18 cellular contexts compared by ENCODE assay signal in genomic region chr3:107993771-107994170, GRCh38.
DNase-seq lines count a peak whose midpoint lies in the region; TF ChIP-seq lines count a peak whose summit lies in the region.
"Had no signal": no experiment of that assay in that cellular context is flagged by ENCODE, and none has a peak within 500 bp of the region (broad histone marks: within the 10 kb centered on the region; RNA-seq: fewer than 3 reads in every experiment).

No MANE protein-coding gene starts in this region.

- H3K56ac ChIP-seq in mesendoderm (ENCODE audit: low read length): no peak overlapping the region

- H3K4me3 Mint-ChIP-seq in nephron progenitor cell: no peak overlapping the region
- H3K4me3 Mint-ChIP-seq: naive thymus-derived CD4-positive, alpha-beta T cell had no signal

- no peak overlapping the region for H4K8ac ChIP-seq in mesendoderm (ENCODE audit: low read depth, low read length)

- H3K27me3 ChIP-seq in mammary epithelial cell (ENCODE audit: insufficient read depth, low read length): no peaks in the 10 kb centered on the region
- H3K27me3 ChIP-seq in breast epithelium: no peaks in the 10 kb centered on the region
- no peaks in the 10 kb centered on the region for H3K27me3 ChIP-seq in adipocyte (replicated peaks; ENCODE audit: control insufficient read depth, insufficient read depth, low read length)
- H3K27me3 ChIP-seq in suprapubic skin: no peaks in the 10 kb centered on the region
- no peaks in the 10 kb centered on the region for H3K27me3 ChIP-seq in mesendoderm (ENCODE audit: insufficient read depth, low read length, poor library complexity)
- H3K27me3 ChIP-seq: dorsolateral prefrontal cortex had no signal

- no peak for TF ChIP-seq EP300 in suprapubic skin (IDR thresholded peaks at IDR 0.05)

- H2BK120ac ChIP-seq in mesendoderm (ENCODE audit: low read depth, low read length): no peak overlapping the region

- dilution Hi-C loops in mammary epithelial cell (cut with HindIII; ENCODE audit: low sequenced_read_pairs): no loop called here

- no peak overlapping the region for H4K5ac ChIP-seq in mesendoderm (ENCODE audit: low read length)

- H3K4me1 ChIP-seq in mammary epithelial cell (ENCODE audit: insufficient read depth, low read length) (peaks cover 30% of the 10 kb centered on the region), breast epithelium (no peaks in the 10 kb centered on the region), adipocyte (ENCODE audit: control insufficient read depth, insufficient read depth, low read length) (peaks cover 17% of the 10 kb centered on the region), suprapubic skin (peaks cover 35% of the 10 kb centered on the region), mesendoderm (ENCODE audit: control insufficient read depth, low read depth, low read length) (no peaks in the 10 kb centered on the region)

- TF ChIP-seq POLR2A in breast epithelium (IDR thresholded peaks at IDR 0.05) (no peak), suprapubic skin (IDR thresholded peaks at IDR 0.05) (no peak)

- no peak overlapping the region for H2BK15ac ChIP-seq in mesendoderm (replicated peaks; ENCODE audit: low read depth)

- H3K4me2 ChIP-seq in mammary epithelial cell (ENCODE audit: insufficient read depth, low read depth, low read length) (peak overlapping the region; percentile 24), mesendoderm (ENCODE audit: low read length) (no peak overlapping the region)

- no peak overlapping the region for H3K4ac ChIP-seq in mesendoderm (ENCODE audit: low read depth, low read length)

- no TSS peak for BruUV-seq in mammary epithelial cell (replicated peaks; lab: Mats Ljungman, UMichigan)

- no peaks in the 10 kb centered on the region for H3K9me3 Mint-ChIP-seq in nephron progenitor cell

- 0% methylated on average over 1 of the region's 1 CpG for whole genome bisulfite sequencing in mammary epithelial cell (ENCODE audit: low coverage, missing lambda C conversion rate)
- 50% methylated on average over 1 of the region's 1 CpG for WGBS in suprapubic skin
- no CpG with 5 or more reads among the region's 1 CpG for WGBS in mesendoderm (ENCODE audit: extremely low coverage, insufficient coverage, low lambda C conversion rate)

- no peaks in the 10 kb centered on the region for H3K79me1 ChIP-seq in mesendoderm (ENCODE audit: low read length)

- no peaks in the 10 kb centered on the region for H3K36me3 Mint-ChIP-seq in nephron progenitor cell (ENCODE audit: low read depth)
- H3K36me3 Mint-ChIP-seq: naive thymus-derived CD4-positive, alpha-beta T cell had no signal

- H3K27ac ChIP-seq in mammary epithelial cell (ENCODE audit: insufficient read depth, low read depth, low read length): peak overlapping the region; percentile 31
- H3K27ac ChIP-seq in breast epithelium: no peak overlapping the region
- peak overlapping the region; percentile 54 for H3K27ac ChIP-seq in suprapubic skin
- H3K27ac ChIP-seq in mesendoderm (ENCODE audit: low read depth, low read length): no peak overlapping the region
- H3K27ac ChIP-seq: 22Rv1, dorsolateral prefrontal cortex had no signal

- H3K9me3 ChIP-seq in mammary epithelial cell (replicated peaks; ENCODE audit: insufficient read depth, low read length): no peaks in the 10 kb centered on the region
- H3K9me3 ChIP-seq in breast epithelium: no peaks in the 10 kb centered on the region
- no peaks in the 10 kb centered on the region for H3K9me3 ChIP-seq in adipocyte (ENCODE audit: control insufficient read depth, low read length)
- H3K9me3 ChIP-seq in suprapubic skin: no peaks in the 10 kb centered on the region

- no peaks in the 10 kb centered on the region for H3K79me2 ChIP-seq in mammary epithelial cell (ENCODE audit: insufficient read depth, low read length)
- no peaks in the 10 kb centered on the region for H3K79me2 ChIP-seq in mesendoderm (ENCODE audit: control insufficient read depth, insufficient read depth, low read length)

- no peak overlapping the region for H3K27ac Mint-ChIP-seq in nephron progenitor cell

- H3K9ac ChIP-seq in mammary epithelial cell (ENCODE audit: insufficient read depth, low read length) (no peak overlapping the region), adipocyte (ENCODE audit: low read length) (no peak overlapping the region), mesendoderm (ENCODE audit: low read length) (no peak overlapping the region)

- no peak overlapping the region for H2BK5ac ChIP-seq in mesendoderm (ENCODE audit: low read length)

- no peak overlapping the region for H2AK5ac ChIP-seq in mesendoderm (ENCODE audit: low read length)

- in situ Hi-C loops in mammary epithelial cell (cut with MboI; ENCODE audit: low sequenced_read_pairs in 2 of 2) (no loop called here), GM13976 (cut with MboI; ENCODE audit: low sequenced_read_pairs, unreplicated experiment) (no loop called here)

- peak overlapping the region; percentile 11 for H2AFZ ChIP-seq in mammary epithelial cell (ENCODE audit: low read depth, low read length)

- H3K4me3 ChIP-seq in mammary epithelial cell (replicated peaks in 1 of 3; ENCODE audit: insufficient read depth in 1 of 3, low read depth in 2 of 3, low read length in 3 of 3): no peak overlapping the region
- no peak overlapping the region for H3K4me3 ChIP-seq in breast epithelium
- no peak overlapping the region for H3K4me3 ChIP-seq in adipocyte (ENCODE audit: low read length)
- no peak overlapping the region for H3K4me3 ChIP-seq in fibroblast of the aortic adventitia (ENCODE audit: low read depth, low read length)
- H3K4me3 ChIP-seq in suprapubic skin: no peak overlapping the region
- H3K4me3 ChIP-seq in mesendoderm (ENCODE audit: low read length): no peak overlapping the region
- H3K4me3 ChIP-seq: dorsolateral prefrontal cortex had no signal

- intact Hi-C loops in mammary epithelial cell (cut with micrococcal nuclease): no loop called here
- intact Hi-C loops in breast epithelium (cut with DNase I; ENCODE audit: low total_unique reads): no loop called here

- H3K23ac ChIP-seq in mesendoderm (ENCODE audit: low read length): no peak overlapping the region

- no peak for TF ChIP-seq CTCF in mammary epithelial cell (conservative IDR thresholded peaks at IDR 0.05 in 1 of 2, IDR thresholded peaks at IDR 0.05 in 1 of 2; ENCODE audit: extremely low read depth in 1 of 2, insufficient read depth in 1 of 2, low read depth in 1 of 2, low read length in 2 of 2)
- no peak for TF ChIP-seq CTCF in breast epithelium (IDR thresholded peaks at IDR 0.05)
- TF ChIP-seq CTCF in fibroblast of the aortic adventitia (IDR thresholded peaks at IDR 0.05; ENCODE audit: insufficient read depth, low read length): no peak
- TF ChIP-seq CTCF in suprapubic skin (IDR thresholded peaks at IDR 0.05): no peak
- no peak for TF ChIP-seq CTCF in GM13976 (IDR thresholded peaks at IDR 0.05; ENCODE audit: borderline replicate concordance, control extremely low read depth, extremely low read depth, insufficient read depth, missing control alignments)
- TF ChIP-seq CTCF in nephron progenitor cell (IDR thresholded peaks at IDR 0.05): no peak

- CTCF ChIA-PET in mammary epithelial cell (lab: Charles Lee; ENCODE audit: low non-redundant PET): no interaction called here

- DNase-seq in mammary epithelial cell (no peak), breast epithelium (ENCODE audit: low spot score in 2 of 2) (no peak), adipocyte (ENCODE audit: low read depth) (peak; percentile 29), fibroblast of the aortic adventitia (ENCODE audit: low read depth) (peak; percentile 87), suprapubic skin (ENCODE audit: low spot score in 2 of 2) (no peak), mesendoderm (no peak), GM13976 (ENCODE audit: low spot score) (no peak), nephron progenitor cell (no peak)
- DNase-seq: activated effector memory CD4-positive, alpha-beta T cell treated with Interleukin-2 at 50 U/mL for 16 hours; amniotic stem cell; dorsolateral prefrontal cortex; naive thymus-derived CD4-positive, alpha-beta T cell; NCI-H345; posterior cingulate gyrus; SHP77; stimulated activated naive CD4-positive, alpha-beta T cell treated with Interleukin-2 at 50 U/mL for 16 hours; T-helper 2 cell had no signal

- no peak overlapping the region for H3K18ac ChIP-seq in mesendoderm (ENCODE audit: low read length)

- H3K4me1 Mint-ChIP-seq in nephron progenitor cell: peaks cover 10% of the 10 kb centered on the region

- H3K27me3 Mint-ChIP-seq in nephron progenitor cell (ENCODE audit: low read depth, poor library complexity): peaks cover 4% of the 10 kb centered on the region

- no peaks in the 10 kb centered on the region for H3K36me3 ChIP-seq in mammary epithelial cell (ENCODE audit: insufficient read depth, low read length)
- no peaks in the 10 kb centered on the region for H3K36me3 ChIP-seq in breast epithelium
- H3K36me3 ChIP-seq in adipocyte (ENCODE audit: control insufficient read depth, insufficient read depth, low read length, severe bottlenecking): no peaks in the 10 kb centered on the region
- H3K36me3 ChIP-seq in suprapubic skin: no peaks in the 10 kb centered on the region
- no peaks in the 10 kb centered on the region for H3K36me3 ChIP-seq in mesendoderm (ENCODE audit: control insufficient read depth, insufficient read depth, low read length)

- H4K20me1 ChIP-seq in mammary epithelial cell (ENCODE audit: insufficient read depth, low read length): no peaks in the 10 kb centered on the region

Comparison
In these comparisons a context has a peak if more than half of its experiments do, and no peak if none do; other contexts are left out.
1. H3K27ac ChIP-seq: peak in mammary epithelial cell (single experiment) and suprapubic skin (single experiment); none in breast epithelium (0 of 2) and mesendoderm (single experiment).
2. DNase-seq: peak in adipocyte (single experiment) and fibroblast of the aortic adventitia (single experiment); none in mammary epithelial cell (single experiment), breast epithelium (0 of 2), suprapubic skin (0 of 2), mesendoderm (single experiment), GM13976 (single experiment) and nephron progenitor cell (single experiment).